In genomic region chr17:28937044-28937729, GRCh38 we compare ENCODE assay signal across 1 cellular context.
TF ChIP-seq lines count a peak whose summit lies in the region.

No MANE protein-coding gene starts in this region.

TF ChIP-seq in HepG2, 621 proteins besides CTCF, POLR2A, EP300 and RAD21 (continued from another document and continues in another):
- TF ChIP-seq, protein P1, sequence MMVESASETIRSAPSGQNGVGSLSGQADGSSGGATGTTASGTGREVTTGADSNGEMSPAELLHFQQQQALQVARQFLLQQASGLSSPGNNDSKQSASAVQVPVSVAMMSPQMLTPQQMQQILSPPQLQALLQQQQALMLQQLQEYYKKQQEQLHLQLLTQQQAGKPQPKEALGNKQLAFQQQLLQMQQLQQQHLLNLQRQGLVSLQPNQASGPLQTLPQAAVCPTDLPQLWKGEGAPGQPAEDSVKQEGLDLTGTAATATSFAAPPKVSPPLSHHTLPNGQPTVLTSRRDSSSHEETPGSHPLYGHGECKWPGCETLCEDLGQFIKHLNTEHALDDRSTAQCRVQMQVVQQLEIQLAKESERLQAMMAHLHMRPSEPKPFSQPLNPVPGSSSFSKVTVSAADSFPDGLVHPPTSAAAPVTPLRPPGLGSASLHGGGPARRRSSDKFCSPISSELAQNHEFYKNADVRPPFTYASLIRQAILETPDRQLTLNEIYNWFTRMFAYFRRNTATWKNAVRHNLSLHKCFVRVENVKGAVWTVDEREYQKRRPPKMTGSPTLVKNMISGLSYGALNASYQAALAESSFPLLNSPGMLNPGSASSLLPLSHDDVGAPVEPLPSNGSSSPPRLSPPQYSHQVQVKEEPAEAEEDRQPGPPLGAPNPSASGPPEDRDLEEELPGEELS (CRISPR knock-in tag; IDR thresholded peaks at IDR 0.05) = peak; percentile 79
- TF ChIP-seq, protein P2, sequence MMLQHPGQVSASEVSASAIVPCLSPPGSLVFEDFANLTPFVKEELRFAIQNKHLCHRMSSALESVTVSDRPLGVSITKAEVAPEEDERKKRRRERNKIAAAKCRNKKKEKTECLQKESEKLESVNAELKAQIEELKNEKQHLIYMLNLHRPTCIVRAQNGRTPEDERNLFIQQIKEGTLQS (CRISPR knock-in tag; IDR thresholded peaks at IDR 0.05) = peak; percentile 58; the same call in 1 of the 2 replicates
- TF ChIP-seq NFE2L2 (IDR thresholded peaks at IDR 0.05; ENCODE audit: low read length) (no peak), ZBTB7B (CRISPR knock-in tag; IDR thresholded peaks at IDR 0.05) (0 out of 2 replicates have a peak, but pooled peaks have one; percentile 24), MXD4 (CRISPR knock-in tag; IDR thresholded peaks at IDR 0.05) (no peak), THYN1 (CRISPR knock-in tag; IDR thresholded peaks at IDR 0.05; ENCODE audit: borderline replicate concordance, low read depth) (no peak), ZNF367 (CRISPR knock-in tag; IDR thresholded peaks at IDR 0.05; ENCODE audit: borderline replicate concordance) (0 out of 2 replicates have a peak, but pooled peaks have one; percentile 32), ZNF607 (CRISPR knock-in tag; IDR thresholded peaks at IDR 0.05; ENCODE audit: borderline replicate concordance) (no peak), ZNF724P (CRISPR knock-in tag; IDR thresholded peaks at IDR 0.05; ENCODE audit: borderline replicate concordance) (no peak), MED13 (CRISPR knock-in tag; IDR thresholded peaks at IDR 0.05) (no peak), HDAC1 (CRISPR knock-in tag; IDR thresholded peaks at IDR 0.05) (no peak), GATAD2A (CRISPR knock-in tag; IDR thresholded peaks at IDR 0.05) (peak; percentile 91), HOXA5 (CRISPR knock-in tag; IDR thresholded peaks at IDR 0.05) (0 out of 2 replicates have a peak, but pooled peaks have one; percentile 64), ZNF766 (CRISPR knock-in tag; IDR thresholded peaks at IDR 0.05; ENCODE audit: borderline replicate concordance) (0 out of 2 replicates have a peak, but pooled peaks have one; percentile 40), MAF1 (CRISPR knock-in tag; IDR thresholded peaks at IDR 0.05; ENCODE audit: borderline replicate concordance) (no peak), ZNF441 (CRISPR knock-in tag; IDR thresholded peaks at IDR 0.05; ENCODE audit: borderline replicate concordance) (no peak), ELF4 (CRISPR knock-in tag; IDR thresholded peaks at IDR 0.05; ENCODE audit: borderline replicate concordance) (no peak), MAFF (IDR thresholded peaks at IDR 0.05; ENCODE audit: low read depth, low read length) (peak; percentile 56; the same call in 1 of the 2 replicates), ZSCAN30 (CRISPR knock-in tag; IDR thresholded peaks at IDR 0.05) (no peak), MIXL1 (CRISPR knock-in tag; IDR thresholded peaks at IDR 0.05) (peak; percentile 45; the same call in 1 of the 2 replicates), SMAD3 (CRISPR knock-in tag; IDR thresholded peaks at IDR 0.05) (peak; percentile 63; the same call in 1 of the 2 replicates), BRCA1 (CRISPR knock-in tag; IDR thresholded peaks at IDR 0.05) (no peak), MIER2 (CRISPR knock-in tag; IDR thresholded peaks at IDR 0.05) (0 out of 2 replicates have a peak, but pooled peaks have one; percentile 55), ZNF335 (CRISPR knock-in tag; IDR thresholded peaks at IDR 0.05) (no peak), ZNF7 (CRISPR knock-in tag; IDR thresholded peaks at IDR 0.05) (no peak), ZMAT3 (CRISPR knock-in tag; conservative IDR thresholded peaks at IDR 0.05) (no peak), YEATS4 (CRISPR knock-in tag; IDR thresholded peaks at IDR 0.05; ENCODE audit: borderline replicate concordance) (0 out of 2 replicates have a peak, but pooled peaks have one; percentile 30), HNRNPLL (IDR thresholded peaks at IDR 0.05; ENCODE audit: low read depth, low read length, poor library complexity, severe bottlenecking) (no peak), ZNF33B (CRISPR knock-in tag; IDR thresholded peaks at IDR 0.05) (no peak), CHD2 (IDR thresholded peaks at IDR 0.05; ENCODE audit: low read depth, low read length) (no peak), ZNF703 (CRISPR knock-in tag; IDR thresholded peaks at IDR 0.05; ENCODE audit: borderline replicate concordance) (no peak), ZGPAT (CRISPR knock-in tag; IDR thresholded peaks at IDR 0.05) (peak; percentile 42; the same call in 1 of the 2 replicates), ZNF557 (CRISPR knock-in tag; IDR thresholded peaks at IDR 0.05) (0 out of 2 replicates have a peak, but pooled peaks have one; percentile 41), STAT5B (CRISPR knock-in tag; IDR thresholded peaks at IDR 0.05) (no peak), ZNF761 (CRISPR knock-in tag; conservative IDR thresholded peaks at IDR 0.05) (no peak), ZNF343 (CRISPR knock-in tag; IDR thresholded peaks at IDR 0.05) (no peak), CREB1 (IDR thresholded peaks at IDR 0.05) (no peak), CREB1 (CRISPR knock-in tag; IDR thresholded peaks at IDR 0.05) (peak; percentile 74), CCDC6 (CRISPR knock-in tag; IDR thresholded peaks at IDR 0.05) (no peak), ZNF317 (CRISPR knock-in tag; IDR thresholded peaks at IDR 0.05) (no peak), ZNF746 (CRISPR knock-in tag; IDR thresholded peaks at IDR 0.05) (no peak), ZNF598 (CRISPR knock-in tag; IDR thresholded peaks at IDR 0.05; ENCODE audit: borderline replicate concordance) (no peak), AKAP8 (CRISPR knock-in tag; IDR thresholded peaks at IDR 0.05) (no peak), KDM6A (CRISPR knock-in tag; IDR thresholded peaks at IDR 0.05; ENCODE audit: low read depth) (no peak), ZNF451 (CRISPR knock-in tag; IDR thresholded peaks at IDR 0.05) (no peak), MBD4 (IDR thresholded peaks at IDR 0.05; ENCODE audit: borderline replicate concordance, low read length) (no peak), NONO (IDR thresholded peaks at IDR 0.05) (no peak), NONO (CRISPR knock-in tag; conservative IDR thresholded peaks at IDR 0.05) (0 out of 2 replicates have a peak, but pooled peaks have one; percentile 31), REPIN1 (CRISPR knock-in tag; IDR thresholded peaks at IDR 0.05; ENCODE audit: borderline replicate concordance, low read depth) (no peak)
- TF ChIP-seq, protein P3, sequence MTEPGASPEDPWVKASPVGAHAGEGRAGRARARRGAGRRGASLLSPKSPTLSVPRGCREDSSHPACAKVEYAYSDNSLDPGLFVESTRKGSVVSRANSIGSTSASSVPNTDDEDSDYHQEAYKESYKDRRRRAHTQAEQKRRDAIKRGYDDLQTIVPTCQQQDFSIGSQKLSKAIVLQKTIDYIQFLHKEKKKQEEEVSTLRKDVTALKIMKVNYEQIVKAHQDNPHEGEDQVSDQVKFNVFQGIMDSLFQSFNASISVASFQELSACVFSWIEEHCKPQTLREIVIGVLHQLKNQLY (CRISPR knock-in tag; IDR thresholded peaks at IDR 0.05) = no peak
- TF ChIP-seq, protein P4, sequence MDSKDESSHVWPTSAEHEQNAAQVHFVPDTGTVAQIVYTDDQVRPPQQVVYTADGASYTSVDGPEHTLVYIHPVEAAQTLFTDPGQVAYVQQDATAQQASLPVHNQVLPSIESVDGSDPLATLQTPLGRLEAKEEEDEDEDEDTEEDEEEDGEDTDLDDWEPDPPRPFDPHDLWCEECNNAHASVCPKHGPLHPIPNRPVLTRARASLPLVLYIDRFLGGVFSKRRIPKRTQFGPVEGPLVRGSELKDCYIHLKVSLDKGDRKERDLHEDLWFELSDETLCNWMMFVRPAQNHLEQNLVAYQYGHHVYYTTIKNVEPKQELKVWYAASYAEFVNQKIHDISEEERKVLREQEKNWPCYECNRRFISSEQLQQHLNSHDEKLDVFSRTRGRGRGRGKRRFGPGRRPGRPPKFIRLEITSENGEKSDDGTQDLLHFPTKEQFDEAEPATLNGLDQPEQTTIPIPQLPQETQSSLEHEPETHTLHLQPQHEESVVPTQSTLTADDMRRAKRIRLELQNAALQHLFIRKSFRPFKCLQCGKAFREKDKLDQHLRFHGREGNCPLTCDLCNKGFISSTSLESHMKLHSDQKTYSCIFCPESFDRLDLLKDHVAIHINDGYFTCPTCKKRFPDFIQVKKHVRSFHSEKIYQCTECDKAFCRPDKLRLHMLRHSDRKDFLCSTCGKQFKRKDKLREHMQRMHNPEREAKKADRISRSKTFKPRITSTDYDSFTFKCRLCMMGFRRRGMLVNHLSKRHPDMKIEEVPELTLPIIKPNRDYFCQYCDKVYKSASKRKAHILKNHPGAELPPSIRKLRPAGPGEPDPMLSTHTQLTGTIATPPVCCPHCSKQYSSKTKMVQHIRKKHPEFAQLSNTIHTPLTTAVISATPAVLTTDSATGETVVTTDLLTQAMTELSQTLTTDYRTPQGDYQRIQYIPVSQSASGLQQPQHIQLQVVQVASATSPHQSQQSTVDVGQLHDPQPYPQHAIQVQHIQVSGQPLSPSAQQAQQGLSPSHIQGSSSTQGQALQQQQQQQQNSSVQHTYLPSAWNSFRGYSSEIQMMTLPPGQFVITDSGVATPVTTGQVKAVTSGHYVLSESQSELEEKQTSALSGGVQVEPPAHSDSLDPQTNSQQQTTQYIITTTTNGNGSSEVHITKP (CRISPR knock-in tag; IDR thresholded peaks at IDR 0.05; ENCODE audit: low read depth) = no peak
- TF ChIP-seq, protein P5, sequence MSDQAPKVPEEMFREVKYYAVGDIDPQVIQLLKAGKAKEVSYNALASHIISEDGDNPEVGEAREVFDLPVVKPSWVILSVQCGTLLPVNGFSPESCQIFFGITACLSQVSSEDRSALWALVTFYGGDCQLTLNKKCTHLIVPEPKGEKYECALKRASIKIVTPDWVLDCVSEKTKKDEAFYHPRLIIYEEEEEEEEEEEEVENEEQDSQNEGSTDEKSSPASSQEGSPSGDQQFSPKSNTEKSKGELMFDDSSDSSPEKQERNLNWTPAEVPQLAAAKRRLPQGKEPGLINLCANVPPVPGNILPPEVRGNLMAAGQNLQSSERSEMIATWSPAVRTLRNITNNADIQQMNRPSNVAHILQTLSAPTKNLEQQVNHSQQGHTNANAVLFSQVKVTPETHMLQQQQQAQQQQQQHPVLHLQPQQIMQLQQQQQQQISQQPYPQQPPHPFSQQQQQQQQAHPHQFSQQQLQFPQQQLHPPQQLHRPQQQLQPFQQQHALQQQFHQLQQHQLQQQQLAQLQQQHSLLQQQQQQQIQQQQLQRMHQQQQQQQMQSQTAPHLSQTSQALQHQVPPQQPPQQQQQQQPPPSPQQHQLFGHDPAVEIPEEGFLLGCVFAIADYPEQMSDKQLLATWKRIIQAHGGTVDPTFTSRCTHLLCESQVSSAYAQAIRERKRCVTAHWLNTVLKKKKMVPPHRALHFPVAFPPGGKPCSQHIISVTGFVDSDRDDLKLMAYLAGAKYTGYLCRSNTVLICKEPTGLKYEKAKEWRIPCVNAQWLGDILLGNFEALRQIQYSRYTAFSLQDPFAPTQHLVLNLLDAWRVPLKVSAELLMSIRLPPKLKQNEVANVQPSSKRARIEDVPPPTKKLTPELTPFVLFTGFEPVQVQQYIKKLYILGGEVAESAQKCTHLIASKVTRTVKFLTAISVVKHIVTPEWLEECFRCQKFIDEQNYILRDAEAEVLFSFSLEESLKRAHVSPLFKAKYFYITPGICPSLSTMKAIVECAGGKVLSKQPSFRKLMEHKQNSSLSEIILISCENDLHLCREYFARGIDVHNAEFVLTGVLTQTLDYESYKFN (CRISPR knock-in tag; conservative IDR thresholded peaks at IDR 0.05) = peak; percentile 53; the same call in 1 of the 2 replicates
- TF ChIP-seq, protein P6, sequence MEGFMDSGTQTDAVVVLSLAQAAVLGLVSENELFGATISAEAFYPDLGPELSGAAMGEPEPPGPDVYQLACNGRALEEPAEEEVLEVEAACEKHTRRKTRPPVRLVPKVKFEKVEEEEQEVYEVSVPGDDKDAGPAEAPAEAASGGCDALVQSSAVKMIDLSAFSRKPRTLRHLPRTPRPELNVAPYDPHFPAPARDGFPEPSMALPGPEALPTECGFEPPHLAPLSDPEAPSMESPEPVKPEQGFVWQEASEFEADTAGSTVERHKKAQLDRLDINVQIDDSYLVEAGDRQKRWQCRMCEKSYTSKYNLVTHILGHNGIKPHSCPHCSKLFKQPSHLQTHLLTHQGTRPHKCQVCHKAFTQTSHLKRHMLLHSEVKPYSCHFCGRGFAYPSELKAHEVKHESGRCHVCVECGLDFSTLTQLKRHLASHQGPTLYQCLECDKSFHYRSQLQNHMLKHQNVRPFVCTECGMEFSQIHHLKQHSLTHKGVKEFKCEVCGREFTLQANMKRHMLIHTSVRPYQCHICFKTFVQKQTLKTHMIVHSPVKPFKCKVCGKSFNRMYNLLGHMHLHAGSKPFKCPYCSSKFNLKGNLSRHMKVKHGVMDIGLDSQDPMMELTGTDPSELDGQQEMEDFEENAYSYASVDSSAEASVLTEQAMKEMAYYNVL (CRISPR knock-in tag; IDR thresholded peaks at IDR 0.05; ENCODE audit: borderline replicate concordance) = 0 out of 2 replicates have a peak, but pooled peaks have one; percentile 32
- TF ChIP-seq, protein P7, sequence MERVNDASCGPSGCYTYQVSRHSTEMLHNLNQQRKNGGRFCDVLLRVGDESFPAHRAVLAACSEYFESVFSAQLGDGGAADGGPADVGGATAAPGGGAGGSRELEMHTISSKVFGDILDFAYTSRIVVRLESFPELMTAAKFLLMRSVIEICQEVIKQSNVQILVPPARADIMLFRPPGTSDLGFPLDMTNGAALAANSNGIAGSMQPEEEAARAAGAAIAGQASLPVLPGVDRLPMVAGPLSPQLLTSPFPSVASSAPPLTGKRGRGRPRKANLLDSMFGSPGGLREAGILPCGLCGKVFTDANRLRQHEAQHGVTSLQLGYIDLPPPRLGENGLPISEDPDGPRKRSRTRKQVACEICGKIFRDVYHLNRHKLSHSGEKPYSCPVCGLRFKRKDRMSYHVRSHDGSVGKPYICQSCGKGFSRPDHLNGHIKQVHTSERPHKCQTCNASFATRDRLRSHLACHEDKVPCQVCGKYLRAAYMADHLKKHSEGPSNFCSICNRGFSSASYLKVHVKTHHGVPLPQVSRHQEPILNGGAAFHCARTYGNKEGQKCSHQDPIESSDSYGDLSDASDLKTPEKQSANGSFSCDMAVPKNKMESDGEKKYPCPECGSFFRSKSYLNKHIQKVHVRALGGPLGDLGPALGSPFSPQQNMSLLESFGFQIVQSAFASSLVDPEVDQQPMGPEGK (CRISPR knock-in tag; IDR thresholded peaks at IDR 0.05) = peak; percentile 63
- TF ChIP-seq, protein P8, sequence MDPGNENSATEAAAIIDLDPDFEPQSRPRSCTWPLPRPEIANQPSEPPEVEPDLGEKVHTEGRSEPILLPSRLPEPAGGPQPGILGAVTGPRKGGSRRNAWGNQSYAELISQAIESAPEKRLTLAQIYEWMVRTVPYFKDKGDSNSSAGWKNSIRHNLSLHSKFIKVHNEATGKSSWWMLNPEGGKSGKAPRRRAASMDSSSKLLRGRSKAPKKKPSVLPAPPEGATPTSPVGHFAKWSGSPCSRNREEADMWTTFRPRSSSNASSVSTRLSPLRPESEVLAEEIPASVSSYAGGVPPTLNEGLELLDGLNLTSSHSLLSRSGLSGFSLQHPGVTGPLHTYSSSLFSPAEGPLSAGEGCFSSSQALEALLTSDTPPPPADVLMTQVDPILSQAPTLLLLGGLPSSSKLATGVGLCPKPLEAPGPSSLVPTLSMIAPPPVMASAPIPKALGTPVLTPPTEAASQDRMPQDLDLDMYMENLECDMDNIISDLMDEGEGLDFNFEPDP (CRISPR knock-in tag; conservative IDR thresholded peaks at IDR 0.05) = no peak
